13 cellular contexts compared by ENCODE assay signal in genomic region chr19:2045501-2046045, GRCh38. TPM values are rescaled to one million over a fixed set of nuclear protein-coding genes. Genes with fewer than 3 reads are reported as not detected.
DNase-seq lines count a peak whose midpoint lies in the region; ATAC-seq and TF ChIP-seq lines count a peak whose summit lies in the region.
"Had no signal": no experiment of that assay in that cellular context is flagged by ENCODE, and none has a peak within 500 bp of the region (broad histone marks: within the 10 kb centered on the region; RNA-seq: fewer than 3 reads in every experiment).

No MANE protein-coding gene starts in this region.

- TF ChIP-seq POLR2A in gastroesophageal sphincter (IDR thresholded peaks at IDR 0.05): no peak

- CTCF ChIA-PET in CD4-positive, alpha-beta memory T cell (lab: Charles Lee; ENCODE audit: partially characterized antibody): interaction anchor here (1.0 kb wide), 1 partner anchor 27 kb away, joined by 3 read pairs; no protein-coding TSS in a partner anchor
- CTCF ChIA-PET in Panc1 (lab: Charles Lee): no interaction called here

- H3K4me3 ChIP-seq in CD4-positive, alpha-beta memory T cell (ENCODE audit: low read length in 2 of 2): no peak overlapping the region
- no peak overlapping the region for H3K4me3 ChIP-seq in Panc1 (ENCODE audit: low read depth in 2 of 2, low read length in 2 of 2)
- no peak overlapping the region for H3K4me3 ChIP-seq in gastroesophageal sphincter
- no peak overlapping the region for H3K4me3 ChIP-seq in brain microvascular endothelial cell (ENCODE audit: low read depth, low read length)

- H3K4me1 Mint-ChIP-seq in CD4-positive, alpha-beta memory T cell: peaks cover 11 to 75% (median 43%) of the 10 kb centered on the region in 4 donors
- peaks cover 68% of the 10 kb centered on the region for H3K4me1 Mint-ChIP-seq in stimulated activated effector memory CD8-positive, alpha-beta T cell treated with anti-CD3 and anti-CD28 coated beads, Interleukin-12 subunit alpha, Interleukin-12 subunit beta, amount 100 ng/mL, for 72 hours

- intact Hi-C loops in CD4-positive, alpha-beta memory T cell (cut with micrococcal nuclease): no loop called here
- intact Hi-C loops in Panc1 (cut with micrococcal nuclease; ENCODE audit: unreplicated experiment): no loop called here

- no peaks in the 10 kb centered on the region for H3K9me3 ChIP-seq in CD4-positive, alpha-beta memory T cell (ENCODE audit: control insufficient read depth in 1 of 2, low read length in 2 of 2)
- H3K9me3 ChIP-seq in Panc1 (ENCODE audit: control insufficient read depth, insufficient read depth, low read depth, low read length) (no peaks in the 10 kb centered on the region), gastroesophageal sphincter (no peaks in the 10 kb centered on the region)
- H3K9me3 ChIP-seq: Caco-2 had no signal

- peak overlapping the region in 3 of 7 donors; percentile 22 to 92 (median 92) for H3K27ac Mint-ChIP-seq in CD4-positive, alpha-beta memory T cell
- peak overlapping the region; percentile 91 for H3K27ac Mint-ChIP-seq in stimulated activated effector memory CD8-positive, alpha-beta T cell treated with anti-CD3 and anti-CD28 coated beads, Interleukin-12 subunit alpha, Interleukin-12 subunit beta, amount 100 ng/mL, for 72 hours

- H3K9me3 Mint-ChIP-seq in CD4-positive, alpha-beta memory T cell: peaks cover 0 to 9% (median 0%) of the 10 kb centered on the region in 8 donors
- no peaks in the 10 kb centered on the region for H3K9me3 Mint-ChIP-seq in stimulated activated effector memory CD8-positive, alpha-beta T cell treated with anti-CD3 and anti-CD28 coated beads, Interleukin-12 subunit alpha, Interleukin-12 subunit beta, amount 100 ng/mL, for 72 hours
- H3K9me3 Mint-ChIP-seq: activated naive CD8-positive, alpha-beta T cell treated with anti-CD3 and anti-CD28 coated beads, Interleukin-2, amount 10 ng/mL, durations not matched to agents 7 days and 5 days; T-helper 1 cell treated with Interleukin-12 subunit alpha and Interleukin-12 subunit beta and Interleukin-4 antibody, amounts not matched to agents 30 μg/mL and 1 μg/mL, for 36 hours had no signal

- DNase-seq in CD4-positive, alpha-beta memory T cell: no peak
- DNase-seq in Panc1 (ENCODE audit: low read depth, low spot score): no peak
- no peak for DNase-seq in stimulated activated effector memory CD8-positive, alpha-beta T cell treated with anti-CD3 and anti-CD28 coated beads, Interleukin-12 subunit alpha, Interleukin-12 subunit beta, amount 100 ng/mL, for 72 hours (ENCODE audit: low spot score in 2 of 2)
- no peak for DNase-seq in NOMO-1 (lab: John Stamatoyannopoulos, UW; ENCODE audit: unreplicated experiment in 2 of 2)
- no peak for DNase-seq in cerebellum (ENCODE audit: low spot score)
- DNase-seq in brain microvascular endothelial cell: no peak
- DNase-seq: activated naive CD8-positive, alpha-beta T cell treated with anti-CD3 and anti-CD28 coated beads, Interleukin-2, amount 10 ng/mL, durations not matched to agents 7 days and 5 days; Caco-2; effector CD8-positive, alpha-beta T cell; OCI-M1 had no signal

- peaks cover 45% of the 10 kb centered on the region for H3K36me3 ChIP-seq in CD4-positive, alpha-beta memory T cell (ENCODE audit: insufficient read depth, low read length)
- H3K36me3 ChIP-seq in Panc1 (ENCODE audit: control insufficient read depth, insufficient read depth, low read length) (peaks cover 6% of the 10 kb centered on the region), gastroesophageal sphincter (peaks cover 0 to 79% of the 10 kb centered on the region in 2 donors), brain microvascular endothelial cell (replicated peaks) (peaks cover 43% of the 10 kb centered on the region)

- H3K27ac ChIP-seq in CD4-positive, alpha-beta memory T cell (ENCODE audit: low read depth, low read length): peak overlapping the region; percentile 54
- H3K27ac ChIP-seq in Panc1 (ENCODE audit: low read length) (peak overlapping the region; percentile 48; the same call in 1 of the 2 replicates), gastroesophageal sphincter (peak overlapping the region in 3 of 4 donors; percentile 99 to 100 (median 99)), brain microvascular endothelial cell (no peak overlapping the region)

- no peak for ATAC-seq in Panc1
- ATAC-seq in gastroesophageal sphincter: no peak
- ATAC-seq in stimulated activated effector memory CD8-positive, alpha-beta T cell treated with anti-CD3 and anti-CD28 coated beads, Interleukin-12 subunit alpha, Interleukin-12 subunit beta, amount 100 ng/mL, for 72 hours: no peak
- no peak for ATAC-seq in GM18498 (IDR thresholded peaks at IDR 0.05; ENCODE audit: unreplicated experiment)

- no peak for TF ChIP-seq EP300 in gastroesophageal sphincter (IDR thresholded peaks at IDR 0.05)

- BruUV-seq in Panc1 (replicated peaks; lab: Mats Ljungman, UMichigan): no TSS peak

- no peaks in the 10 kb centered on the region for H3K27me3 ChIP-seq in CD4-positive, alpha-beta memory T cell (ENCODE audit: insufficient read depth, low read length)
- no peaks in the 10 kb centered on the region for H3K27me3 ChIP-seq in Panc1 (ENCODE audit: control insufficient read depth, insufficient read depth, low read length)
- H3K27me3 ChIP-seq in gastroesophageal sphincter: no peaks in the 10 kb centered on the region
- no peaks in the 10 kb centered on the region for H3K27me3 ChIP-seq in brain microvascular endothelial cell (replicated peaks)

- H3K36me3 Mint-ChIP-seq in CD4-positive, alpha-beta memory T cell: peaks cover 0 to 40% of the 10 kb centered on the region in 2 donors
- H3K36me3 Mint-ChIP-seq in stimulated activated effector memory CD8-positive, alpha-beta T cell treated with anti-CD3 and anti-CD28 coated beads, Interleukin-12 subunit alpha, Interleukin-12 subunit beta, amount 100 ng/mL, for 72 hours: peaks cover 100% of the 10 kb centered on the region

- 60% methylated on average over 3 of the region's 14 CpGs; no CpG with 5 or more reads in 1 of the 2 donors for WGBS in gastroesophageal sphincter (ENCODE audit: low coverage in 1 of 2), 2 donors

- H3K4me3 Mint-ChIP-seq in CD4-positive, alpha-beta memory T cell: no peak overlapping the region
- no peak overlapping the region for H3K4me3 Mint-ChIP-seq in stimulated activated effector memory CD8-positive, alpha-beta T cell treated with anti-CD3 and anti-CD28 coated beads, Interleukin-12 subunit alpha, Interleukin-12 subunit beta, amount 100 ng/mL, for 72 hours
- H3K4me3 Mint-ChIP-seq: T-helper 1 cell treated with Interleukin-12 subunit alpha and Interleukin-12 subunit beta and Interleukin-4 antibody, amounts not matched to agents 30 μg/mL and 1 μg/mL, for 36 hours had no signal

- peaks cover 85% of the 10 kb centered on the region for H3K4me1 ChIP-seq in CD4-positive, alpha-beta memory T cell (ENCODE audit: insufficient read depth, low read length)
- peaks cover 52% of the 10 kb centered on the region for H3K4me1 ChIP-seq in Panc1 (ENCODE audit: control insufficient read depth, insufficient read depth, low read length)
- H3K4me1 ChIP-seq in gastroesophageal sphincter: peaks cover 9 to 93% (median 80%) of the 10 kb centered on the region in 3 donors

- in situ Hi-C loops in Panc1 (cut with HindIII; ENCODE audit: low pct_unique_long_range_greater_than_20kb, low sequenced_read_pairs): no loop called here
- in situ Hi-C loops in brain microvascular endothelial cell (cut with HindIII; ENCODE audit: low pct_ligation_motif_present, low sequenced_read_pairs): no loop called here

- no peaks in the 10 kb centered on the region for H3K27me3 Mint-ChIP-seq in CD4-positive, alpha-beta memory T cell
- H3K27me3 Mint-ChIP-seq: activated naive CD8-positive, alpha-beta T cell treated with anti-CD3 and anti-CD28 coated beads, Interleukin-2, amount 10 ng/mL, durations not matched to agents 7 days and 5 days had no signal

- TF ChIP-seq CTCF in Panc1 (IDR thresholded peaks at IDR 0.05) (no peak), gastroesophageal sphincter (IDR thresholded peaks at IDR 0.05) (no peak), brain microvascular endothelial cell (IDR thresholded peaks at IDR 0.05; ENCODE audit: low read depth, low read length, missing control alignments) (no peak)

- POLR2A ChIA-PET in CD4-positive, alpha-beta memory T cell (lab: Charles Lee; ENCODE audit: partially characterized antibody): interaction anchor here (0.8 to 2.5 kb wide), 3 partner anchors 11 to 50 kb away, joined by 3 to 12 read pairs (median 4); partner anchors contain the start of gene MOB3A
- POLR2A ChIA-PET in Panc1 (lab: Charles Lee): no interaction called here

RNA-seq across cellular contexts. Expression of gene MKNK2, which starts 5.5 kb away (rescaled TPM):
- total RNA-seq in CD4-positive, alpha-beta memory T cell: 100 to 1,000 TPM; 194 to 195 TPM
- 10 to 100 TPM; 24.1 to 63.9 TPM for polyA plus RNA-seq in CD4-positive, alpha-beta memory T cell
- total RNA-seq in Panc1 (2021; ENCODE audit: unreplicated experiment): 240 TPM
- polyA plus RNA-seq in Panc1 (2012; ENCODE audit: insufficient read length): 278 TPM
- total RNA-seq in gastroesophageal sphincter: 100 to 1,000 TPM in 3 of 4 donors, 10 to 100 TPM in 1; 98.4 to 195 (median 173) TPM
- total RNA-seq in cerebellum: 19.7 TPM

RNA-seq across cellular contexts. Expression of gene BTBD2, which starts 30.1 kb away (rescaled TPM):
- total RNA-seq in CD4-positive, alpha-beta memory T cell: 10 to 100 TPM; 52.2 to 59.4 TPM
- 1 to 10 TPM; 2.8 to 6.6 TPM for polyA plus RNA-seq in CD4-positive, alpha-beta memory T cell
- total RNA-seq in Panc1 (2021; ENCODE audit: unreplicated experiment): 59.6 TPM
- polyA plus RNA-seq in Panc1 (2012; ENCODE audit: insufficient read length): 178 TPM
- 100 to 1,000 TPM in 1 of 4 donors, 10 to 100 TPM in 3; 44.0 to 125 (median 59.9) TPM for total RNA-seq in gastroesophageal sphincter
- total RNA-seq in cerebellum: 48.9 TPM

RNA-seq across cellular contexts. Expression of gene MOB3A, which starts 50.6 kb away (rescaled TPM):
- total RNA-seq in CD4-positive, alpha-beta memory T cell: 100 to 1,000 TPM; 130 to 135 TPM
- polyA plus RNA-seq in CD4-positive, alpha-beta memory T cell: 100 to 1,000 TPM in 1 of 2 donors, 10 to 100 TPM in 1; 29.6 to 114 TPM
- total RNA-seq in Panc1 (2021; ENCODE audit: unreplicated experiment) (36.3 TPM), gastroesophageal sphincter (10 to 100 TPM; 29.0 to 69.9 (median 38.6) TPM), cerebellum (14.8 TPM)
- 21.0 TPM for polyA plus RNA-seq in Panc1 (2012; ENCODE audit: insufficient read length)

RNA-seq across cellular contexts. Expression of gene IZUMO4, which starts 51.1 kb away (rescaled TPM):
- 10 to 100 TPM; 18.6 to 22.1 TPM for total RNA-seq in CD4-positive, alpha-beta memory T cell
- 1 to 10 TPM in 1 of 2 donors, under 1 TPM in 1; 0.84 to 1.2 TPM for polyA plus RNA-seq in CD4-positive, alpha-beta memory T cell
- total RNA-seq in Panc1 (2021; ENCODE audit: unreplicated experiment) (5.4 TPM), gastroesophageal sphincter (10 to 100 TPM in 1 of 4 donors, 1 to 10 TPM in 3; 2.4 to 17.3 (median 4.3) TPM), cerebellum (4.4 TPM)
- 4.7 TPM for polyA plus RNA-seq in Panc1 (2012; ENCODE audit: insufficient read length)
